Comparison of ENCODE assay signal across 9 cellular contexts in the genomic region with DNA sequence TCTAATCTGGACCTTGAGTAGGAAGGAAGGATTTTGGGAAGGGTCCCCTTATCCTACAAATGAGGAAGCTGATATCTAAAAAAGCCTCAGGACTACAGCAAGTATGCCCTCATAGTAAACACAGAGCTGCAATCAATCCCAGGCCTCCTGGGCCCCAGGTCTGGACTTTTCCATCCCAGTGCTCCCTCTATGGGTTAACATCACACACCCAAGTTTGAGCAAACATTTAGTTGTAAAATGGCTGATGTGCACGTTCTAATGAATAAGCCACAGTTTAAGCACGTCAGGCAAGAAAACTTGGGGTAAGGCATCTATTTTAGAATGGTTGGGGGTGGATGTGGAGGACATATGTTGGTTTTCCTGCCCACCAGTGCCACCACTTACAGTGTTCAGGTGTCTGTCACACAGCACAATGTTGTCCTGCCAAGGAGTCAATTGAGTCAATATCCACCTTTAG. TPM values are rescaled to one million over a fixed set of nuclear protein-coding genes. Genes with fewer than 3 reads are reported as not detected.
DNase-seq lines count a peak whose midpoint lies in the region; ATAC-seq and TF ChIP-seq lines count a peak whose summit lies in the region.
"Had no signal": no experiment of that assay in that cellular context is flagged by ENCODE, and none has a peak within 500 bp of the region (broad histone marks: within the 10 kb centered on the region; RNA-seq: fewer than 3 reads in every experiment).

No MANE protein-coding gene starts in this region.

- peak overlapping the region; percentile 56 for H3K27ac Mint-ChIP-seq in activated CD8-positive, alpha-beta memory T cell treated with anti-CD3 and anti-CD28 coated beads, Interleukin-2, amount 10 ng/mL, durations not matched to agents 7 days and 5 days
- H3K27ac Mint-ChIP-seq in HFFc6 = no peak overlapping the region

- CTCF ChIA-PET in activated CD8-positive, alpha-beta memory T cell treated with anti-CD3 and anti-CD28 coated beads, Interleukin-2, amount 10 ng/mL, durations not matched to agents 7 days and 5 days (lab: Charles Lee) = interaction anchor here (1.2 to 1.5 kb wide), 3 partner anchors 8 to 28 kb away, joined by 3 to 4 read pairs (median 3); no protein-coding TSS in a partner anchor

- H3K27me3 Mint-ChIP-seq in activated CD8-positive, alpha-beta memory T cell treated with anti-CD3 and anti-CD28 coated beads, Interleukin-2, amount 10 ng/mL, durations not matched to agents 7 days and 5 days = peaks cover 31% of the 10 kb centered on the region
- peaks cover 2% of the 10 kb centered on the region for H3K27me3 Mint-ChIP-seq in HFFc6 (ENCODE audit: insufficient read depth)

- no peaks in the 10 kb centered on the region for H4K20me1 ChIP-seq in MM.1S (ENCODE audit: insufficient read depth, low read length)

- ATAC-seq in activated CD8-positive, alpha-beta memory T cell treated with anti-CD3 and anti-CD28 coated beads, Interleukin-2, amount 10 ng/mL, durations not matched to agents 7 days and 5 days = peak; percentile 32
- peak in 3 of 4 donors; percentile 16 to 65 (median 38) for ATAC-seq in psoas muscle
- no peak for ATAC-seq in GM19467 (IDR thresholded peaks at IDR 0.05; ENCODE audit: unreplicated experiment)

- no peaks in the 10 kb centered on the region for H3F3A ChIP-seq in MM.1S (ENCODE audit: insufficient read depth, low read length)

- peak; percentile 51 for DNase-seq in activated CD8-positive, alpha-beta memory T cell treated with anti-CD3 and anti-CD28 coated beads, Interleukin-2, amount 10 ng/mL, durations not matched to agents 7 days and 5 days
- no peak for DNase-seq in activated CD8-positive, alpha-beta memory T cell treated with anti-CD3 and anti-CD28 coated beads, Interleukin-2, amount 50 U/mL, for 48 hours
- peak; percentile 44 for DNase-seq in HFFc6
- peak; percentile 21 for DNase-seq in MM.1S
- peak; percentile 37 for DNase-seq in colonic mucosa
- no peak for DNase-seq in psoas muscle
- DNase-seq in medulla oblongata (ENCODE audit: extremely low spot score) = no peak

- H3K36me3 ChIP-seq in MM.1S (replicated peaks; ENCODE audit: insufficient read depth, low read length) (no peaks in the 10 kb centered on the region), colonic mucosa (no peaks in the 10 kb centered on the region), psoas muscle (ENCODE audit: insufficient read depth in 1 of 2, low read depth in 1 of 2) (no peaks in the 10 kb centered on the region)
- H3K36me3 ChIP-seq: adrenal gland had no signal

- H3K9ac ChIP-seq in MM.1S (ENCODE audit: low read length) (no peak overlapping the region), colonic mucosa (ENCODE audit: low read depth in 2 of 2, low read length in 2 of 2) (no peak overlapping the region)

- no peaks in the 10 kb centered on the region for H3K36me3 Mint-ChIP-seq in activated CD8-positive, alpha-beta memory T cell treated with anti-CD3 and anti-CD28 coated beads, Interleukin-2, amount 10 ng/mL, durations not matched to agents 7 days and 5 days
- H3K36me3 Mint-ChIP-seq in HFFc6 (ENCODE audit: low read depth) = no peaks in the 10 kb centered on the region

- H3K27me3 ChIP-seq in MM.1S (replicated peaks; ENCODE audit: insufficient read depth, low read length) = no peaks in the 10 kb centered on the region
- H3K27me3 ChIP-seq in colonic mucosa = no peaks in the 10 kb centered on the region
- no peaks in the 10 kb centered on the region for H3K27me3 ChIP-seq in psoas muscle (ENCODE audit: insufficient read depth in 3 of 3, low read length in 2 of 3)
- H3K27me3 ChIP-seq: adrenal gland had no signal

- peaks cover 7% of the 10 kb centered on the region; the same call in 1 of the 2 replicates for H3K4me1 ChIP-seq in MM.1S (ENCODE audit: low read length)
- H3K4me1 ChIP-seq in colonic mucosa = no peaks in the 10 kb centered on the region
- no peaks in the 10 kb centered on the region for H3K4me1 ChIP-seq in psoas muscle

- no peak overlapping the region for H3K27ac ChIP-seq in MM.1S (ENCODE audit: low read length)
- no peak overlapping the region for H3K27ac ChIP-seq in colonic mucosa
- H3K27ac ChIP-seq in psoas muscle = no peak overlapping the region
- H3K27ac ChIP-seq: adrenal gland had no signal

- intact Hi-C loops in colonic mucosa (cut with DNase I) (no loop called here), psoas muscle (cut with DNase I) (no loop called here)

- H3K4me2 ChIP-seq in MM.1S (ENCODE audit: low read depth, low read length) = no peak overlapping the region

- H3K9me2 ChIP-seq in MM.1S (replicated peaks; ENCODE audit: insufficient read depth, low read length) = no peaks in the 10 kb centered on the region

- no peak overlapping the region for H3K4me3 ChIP-seq in MM.1S (ENCODE audit: low read length)
- H3K4me3 ChIP-seq in colonic mucosa = no peak overlapping the region
- H3K4me3 ChIP-seq in psoas muscle = no peak overlapping the region
- H3K4me3 ChIP-seq: adrenal gland had no signal

- TF ChIP-seq CTCF in HFFc6 (IDR thresholded peaks at IDR 0.05) = peak; percentile 71
- peak; percentile 21; the same call in 1 of the 2 replicates for TF ChIP-seq CTCF in MM.1S (IDR thresholded peaks at IDR 0.05; ENCODE audit: low read length)
- peak; percentile 30 for TF ChIP-seq CTCF in colonic mucosa (IDR thresholded peaks at IDR 0.05)
- TF ChIP-seq CTCF in psoas muscle (IDR thresholded peaks at IDR 0.05) = peak; percentile 8

- no peak overlapping the region for H2AFZ ChIP-seq in MM.1S (ENCODE audit: low read length)

- H3K79me2 ChIP-seq in MM.1S (ENCODE audit: low read length) = no peaks in the 10 kb centered on the region

- H3K9me3 ChIP-seq in MM.1S (replicated peaks; ENCODE audit: insufficient read depth, low read length) (no peaks in the 10 kb centered on the region), colonic mucosa (no peaks in the 10 kb centered on the region), psoas muscle (no peaks in the 10 kb centered on the region)
- H3K9me3 ChIP-seq: adrenal gland had no signal

- peaks cover 31% of the 10 kb centered on the region for H3K4me1 Mint-ChIP-seq in activated CD8-positive, alpha-beta memory T cell treated with anti-CD3 and anti-CD28 coated beads, Interleukin-2, amount 10 ng/mL, durations not matched to agents 7 days and 5 days
- H3K4me1 Mint-ChIP-seq in HFFc6 (ENCODE audit: low read depth) = peaks cover 17% of the 10 kb centered on the region

- 80 to 91% (median 83%) methylated on average over 2 of the region's 2 CpGs for WGBS in psoas muscle, 3 donors

- H3K4me3 Mint-ChIP-seq in activated CD8-positive, alpha-beta memory T cell treated with anti-CD3 and anti-CD28 coated beads, Interleukin-2, amount 10 ng/mL, durations not matched to agents 7 days and 5 days = no peak overlapping the region
- no peak overlapping the region for H3K4me3 Mint-ChIP-seq in HFFc6

- no peaks in the 10 kb centered on the region for H3K9me3 Mint-ChIP-seq in activated CD8-positive, alpha-beta memory T cell treated with anti-CD3 and anti-CD28 coated beads, Interleukin-2, amount 10 ng/mL, durations not matched to agents 7 days and 5 days (ENCODE audit: low read depth)
- no peaks in the 10 kb centered on the region for H3K9me3 Mint-ChIP-seq in HFFc6

RNA-seq across cellular contexts. Expression of a gene that starts 44.3 kb away (rescaled TPM):
- total RNA-seq in activated CD8-positive, alpha-beta memory T cell treated with anti-CD3 and anti-CD28 coated beads, Interleukin-2, amount 10 ng/mL, durations not matched to agents 7 days and 5 days = 10 to 100 TPM; 55.6 to 58.5 TPM
- 10 to 100 TPM; 75.6 to 93.8 (median 84.2) TPM for total RNA-seq in HFFc6 (2021; fragmentation: NEBNext Ultra II Directional; extraction: Animal tissue kit (Norgen Biotek cat#: 25700))
- total RNA-seq in colonic mucosa (10 to 100 TPM; 68.6 to 81.7 TPM), psoas muscle (100 to 1,000 TPM in 1 of 4 donors, 10 to 100 TPM in 3; 54.1 to 112 (median 90.1) TPM)
- 10 to 100 TPM; 66.3 to 86.5 (median 66.6) TPM for polyA plus RNA-seq in psoas muscle

Comparison
In these comparisons a context has a peak if more than half of its experiments do, and no peak if none do; other contexts are left out.
1. DNase-seq: peak in activated CD8-positive, alpha-beta memory T cell treated with anti-CD3 and anti-CD28 coated beads, Interleukin-2, amount 10 ng/mL, durations not matched to agents 7 days and 5 days (single experiment), HFFc6 (single experiment), MM.1S (single experiment) and colonic mucosa (single experiment); none in activated CD8-positive, alpha-beta memory T cell treated with anti-CD3 and anti-CD28 coated beads, Interleukin-2, amount 50 U/mL, for 48 hours (single experiment), psoas muscle (0 of 2) and medulla oblongata (single experiment).
2. CTCF ChIP-seq: peak in every context shown above with its lines; median percentile 71 in HFFc6; 30 in colonic mucosa; 21 in MM.1S; 8 in psoas muscle.